In genomic region chr5:123511648-123512605, GRCh38 we compare ENCODE assay signal across 1 cellular context.
TF ChIP-seq lines count a peak whose summit lies in the region.

TSS of gene CSNK1G3 (plus strand) at chr5:123512177. CDS start at chr5:123545664, 33,487 bp downstream.

TF ChIP-seq in HepG2, 621 proteins besides CTCF, POLR2A, EP300 and RAD21 (continued from another document and continues in another):
- TF ChIP-seq NFAT5 (CRISPR knock-in tag; IDR thresholded peaks at IDR 0.05) (no peak), ZNF512B (CRISPR knock-in tag; IDR thresholded peaks at IDR 0.05; ENCODE audit: borderline replicate concordance) (no peak), ZNF878 (CRISPR knock-in tag; IDR thresholded peaks at IDR 0.05) (no peak), BRCA1 (CRISPR knock-in tag; IDR thresholded peaks at IDR 0.05) (no peak), POGZ (CRISPR knock-in tag; IDR thresholded peaks at IDR 0.05) (peak; percentile 93), ZBTB42 (CRISPR knock-in tag; IDR thresholded peaks at IDR 0.05) (0 out of 2 replicates have a peak, but pooled peaks have one; percentile 45), ZNF775 (CRISPR knock-in tag; IDR thresholded peaks at IDR 0.05; ENCODE audit: borderline replicate concordance) (no peak), RXRB (CRISPR knock-in tag; IDR thresholded peaks at IDR 0.05; ENCODE audit: borderline replicate concordance) (0 out of 2 replicates have a peak, but pooled peaks have one; percentile 54), ARID2 (CRISPR knock-in tag; IDR thresholded peaks at IDR 0.05; ENCODE audit: borderline replicate concordance) (no peak), ZSCAN20 (CRISPR knock-in tag; IDR thresholded peaks at IDR 0.05; ENCODE audit: borderline replicate concordance) (peak; percentile 69; the same call in 1 of the 2 replicates), HOXA5 (CRISPR knock-in tag; IDR thresholded peaks at IDR 0.05) (no peak), NR2F1 (CRISPR knock-in tag; IDR thresholded peaks at IDR 0.05) (no peak), HOXA3 (CRISPR knock-in tag; IDR thresholded peaks at IDR 0.05) (peak; percentile 63), ZNF710 (CRISPR knock-in tag; IDR thresholded peaks at IDR 0.05; ENCODE audit: borderline replicate concordance) (no peak; the same call in 1 of the 2 replicates), NFIB (CRISPR knock-in tag; IDR thresholded peaks at IDR 0.05; ENCODE audit: borderline replicate concordance) (no peak), MLLT10 (CRISPR knock-in tag; IDR thresholded peaks at IDR 0.05) (no peak), ZNF431 (CRISPR knock-in tag; IDR thresholded peaks at IDR 0.05; ENCODE audit: borderline replicate concordance, low read depth) (no peak), ATF7-NPFF (CRISPR knock-in tag; IDR thresholded peaks at IDR 0.05; ENCODE audit: low read depth) (peak; percentile 64), HIC2 (CRISPR knock-in tag; IDR thresholded peaks at IDR 0.05; ENCODE audit: low read depth) (peak; percentile 20; the same call in 1 of the 2 replicates), PRDM10 (CRISPR knock-in tag; IDR thresholded peaks at IDR 0.05; ENCODE audit: low read depth) (no peak), BCL3 (CRISPR knock-in tag; IDR thresholded peaks at IDR 0.05) (0 out of 2 replicates have a peak, but pooled peaks have one; percentile 22), NFYB (CRISPR knock-in tag; IDR thresholded peaks at IDR 0.05) (peak; percentile 93), ZNF138 (CRISPR knock-in tag; IDR thresholded peaks at IDR 0.05; ENCODE audit: low read depth) (no peak), AGO1 (IDR thresholded peaks at IDR 0.05; ENCODE audit: low read depth, low read length, poor library complexity, severe bottlenecking) (no peak), ZNF451 (CRISPR knock-in tag; IDR thresholded peaks at IDR 0.05) (no peak), ZNF235 (CRISPR knock-in tag; IDR thresholded peaks at IDR 0.05; ENCODE audit: borderline replicate concordance) (no peak), NRL (CRISPR knock-in tag; IDR thresholded peaks at IDR 0.05; ENCODE audit: borderline replicate concordance) (peak; percentile 49; the same call in 1 of the 2 replicates), ZUFSP (CRISPR knock-in tag; IDR thresholded peaks at IDR 0.05; ENCODE audit: borderline replicate concordance) (no peak), HNRNPLL (IDR thresholded peaks at IDR 0.05; ENCODE audit: low read depth, low read length, poor library complexity, severe bottlenecking) (peak; percentile 48), ZFP90 (CRISPR knock-in tag; IDR thresholded peaks at IDR 0.05; ENCODE audit: borderline replicate concordance) (no peak), SP1 (IDR thresholded peaks at IDR 0.05) (no peak), SP1 (CRISPR knock-in tag; IDR thresholded peaks at IDR 0.05) (no peak; the same call in 1 of the 2 replicates), FOXO4 (CRISPR knock-in tag; conservative IDR thresholded peaks at IDR 0.05) (no peak), CERS6 (CRISPR knock-in tag; IDR thresholded peaks at IDR 0.05) (no peak), SRSF9 (IDR thresholded peaks at IDR 0.05; ENCODE audit: borderline replicate concordance, insufficient read depth, low read depth, low read length, poor library complexity, severe bottlenecking) (no peak), ZFYVE20 (CRISPR knock-in tag; IDR thresholded peaks at IDR 0.05; ENCODE audit: borderline replicate concordance, low read depth) (no peak), HMG20B (CRISPR knock-in tag; conservative IDR thresholded peaks at IDR 0.05) (no peak), MED13 (CRISPR knock-in tag; IDR thresholded peaks at IDR 0.05) (no peak), ZNF7 (CRISPR knock-in tag; IDR thresholded peaks at IDR 0.05) (no peak)
